ENCODE assay signal across 20 cellular contexts in the genomic region with DNA sequence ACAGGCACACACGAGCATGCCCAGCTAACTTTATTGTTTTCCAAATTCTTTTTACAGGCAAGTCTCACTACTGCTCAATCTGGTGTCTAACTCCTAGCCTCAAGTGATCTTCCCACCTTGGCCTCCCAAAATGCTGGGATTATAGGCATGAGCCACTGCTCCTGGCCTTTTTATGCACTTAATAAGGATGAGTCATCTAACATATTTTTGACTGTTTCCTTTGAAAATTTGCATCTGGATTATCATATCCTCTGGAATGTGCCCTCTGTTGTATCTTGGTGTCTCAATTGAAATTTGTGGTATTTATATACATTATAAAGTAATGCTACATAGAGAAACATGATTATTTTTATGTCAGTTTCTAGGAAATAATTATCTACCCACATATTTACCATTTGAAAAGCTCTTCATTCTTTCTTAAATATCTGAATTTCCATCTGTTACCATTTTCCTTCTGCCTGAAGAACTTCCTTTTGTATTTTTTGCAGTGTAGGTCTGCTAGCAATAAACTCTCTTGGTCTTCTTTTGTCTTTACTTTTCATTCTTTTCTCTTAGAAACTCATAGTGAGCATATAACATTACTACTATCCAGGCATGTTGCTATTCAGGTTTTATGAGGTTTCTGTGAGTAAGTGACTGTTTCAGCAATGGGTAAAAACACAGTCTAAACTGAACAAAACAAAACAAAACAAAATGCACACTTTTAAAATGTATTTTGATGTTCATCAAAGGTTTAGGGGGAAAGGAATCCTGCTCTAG. TPM values are rescaled to one million over a fixed set of nuclear protein-coding genes. Genes with fewer than 3 reads are reported as not detected.
A peak's percentile ranks its signal among the peaks of the same experiment; 100 is the strongest.
DNase-seq lines count a peak whose midpoint lies in the region; TF ChIP-seq lines count a peak whose summit lies in the region.
"Had no signal": no experiment of that assay in that cellular context is flagged by ENCODE, and none has a peak within 500 bp of the region (broad histone marks: within the 10 kb centered on the region; RNA-seq: fewer than 3 reads in every experiment).

No MANE protein-coding gene starts in this region.

- H3F3A ChIP-seq in GM23248 (ENCODE audit: insufficient read depth) = peaks cover 14% of the 10 kb centered on the region; the same call in 1 of the 2 replicates

- H3K36me3 ChIP-seq in GM23248 (ENCODE audit: low read depth) = no peaks in the 10 kb centered on the region
- no peaks in the 10 kb centered on the region for H3K36me3 ChIP-seq in MG63
- no peaks in the 10 kb centered on the region for H3K36me3 ChIP-seq in brain microvascular endothelial cell (replicated peaks)
- H3K36me3 ChIP-seq in esophagus squamous epithelium = no peaks in the 10 kb centered on the region
- H3K36me3 ChIP-seq: gastroesophageal sphincter, left lung, Peyer's patch, stomach had no signal

- H3K27me3 ChIP-seq in GM23248 (replicated peaks; ENCODE audit: insufficient read depth) (no peaks in the 10 kb centered on the region), MG63 (no peaks in the 10 kb centered on the region), brain microvascular endothelial cell (replicated peaks) (no peaks in the 10 kb centered on the region), esophagus squamous epithelium (no peaks in the 10 kb centered on the region)
- H3K27me3 ChIP-seq: gastroesophageal sphincter, left lung, Peyer's patch, stomach had no signal

- TF ChIP-seq POLR2A in esophagus squamous epithelium (IDR thresholded peaks at IDR 0.05) (no peak), erythroblast (IDR thresholded peaks at IDR 0.05; ENCODE audit: low read length) (no peak)

- peak overlapping the region; percentile 42 for H3K4me2 ChIP-seq in GM23248 (ENCODE audit: unreplicated experiment)

- H4K20me1 ChIP-seq in GM23248 (ENCODE audit: insufficient read depth) = no peaks in the 10 kb centered on the region

- H3K4me3 ChIP-seq in GM23248 = no peak overlapping the region
- H3K4me3 ChIP-seq in MG63 = no peak overlapping the region
- H3K4me3 ChIP-seq in brain microvascular endothelial cell (ENCODE audit: low read depth, low read length) = no peak overlapping the region
- H3K4me3 ChIP-seq in esophagus squamous epithelium = no peak overlapping the region
- H3K4me3 ChIP-seq: gastroesophageal sphincter, left lung, Peyer's patch, stomach had no signal

- in situ Hi-C loops in GM23248 (cut with MboI) (no loop called here), brain microvascular endothelial cell (cut with HindIII; ENCODE audit: low pct_ligation_motif_present, low sequenced_read_pairs) (no loop called here)

- no peak overlapping the region for H3K9ac ChIP-seq in GM23248

- H3K9me3 ChIP-seq in GM23248 (ENCODE audit: low read depth) (no peaks in the 10 kb centered on the region), MG63 (no peaks in the 10 kb centered on the region), esophagus squamous epithelium (no peaks in the 10 kb centered on the region)
- H3K9me3 ChIP-seq: gastroesophageal sphincter, left lung, Peyer's patch, stomach had no signal

- TF ChIP-seq CTCF in brain microvascular endothelial cell (IDR thresholded peaks at IDR 0.05; ENCODE audit: low read depth, low read length, missing control alignments) (no peak), esophagus squamous epithelium (IDR thresholded peaks at IDR 0.05) (no peak)

- no peak overlapping the region; the same call in 1 of the 2 replicates for H2AFZ ChIP-seq in GM23248

- intact Hi-C loops in esophagus squamous epithelium (cut with DNase I) = no loop called here

- no peaks in the 10 kb centered on the region for H3K79me2 ChIP-seq in GM23248 (ENCODE audit: insufficient read depth)

- DNase-seq in GM23248 = peak; percentile 46
- DNase-seq in MG63 = peak; percentile 18
- DNase-seq in brain microvascular endothelial cell = peak; percentile 37
- DNase-seq in iris pigment epithelial cell (ENCODE audit: low read depth) = peak; percentile 20
- no peak for DNase-seq in esophagus squamous epithelium (lab: John Stamatoyannopoulos, UW)
- DNase-seq in NCI-H1105 (lab: John Stamatoyannopoulos, UW) = no peak
- no peak for DNase-seq in erythroblast (lab: John Stamatoyannopoulos, UW)
- no peak for DNase-seq in H4 (ENCODE audit: low spot score)
- DNase-seq: activated CD8-positive, alpha-beta T cell treated with anti-CD3 and anti-CD28 coated beads, Interleukin-2, amount 10 ng/mL, durations not matched to agents 7 days and 5 days; central memory CD4-positive, alpha-beta T cell; effector CD4-positive, alpha-beta T cell; left lung; NCI-H1417; NCI-H2171; Peyer's patch; right cardiac atrium; stimulated activated CD4-positive, alpha-beta T cell treated with anti-CD3 and anti-CD28 coated beads, Interleukin-2, amount 100 ng/mL, for 24 hours; stomach had no signal

- H3K4me1 ChIP-seq in GM23248 (ENCODE audit: insufficient read depth) = peaks cover 12% of the 10 kb centered on the region
- no peaks in the 10 kb centered on the region for H3K4me1 ChIP-seq in esophagus squamous epithelium
- H3K4me1 ChIP-seq: gastroesophageal sphincter, left lung, Peyer's patch, stomach had no signal

- no peaks in the 10 kb centered on the region; the same call in 1 of the 2 replicates for H3K9me2 ChIP-seq in GM23248 (ENCODE audit: insufficient read depth)

- WGBS in GM23248 (ENCODE audit: low coverage in 1 of 2, low lambda C conversion rate in 2 of 2, missing lambda C conversion rate in 2 of 2), 2 experiments = 94 to 100% methylated on average over 1 of the region's 1 CpG
- 50 to 80% methylated on average over 1 of the region's 1 CpG for WGBS in esophagus squamous epithelium, 2 donors

- no peak overlapping the region for H3K27ac ChIP-seq in GM23248
- H3K27ac ChIP-seq in brain microvascular endothelial cell = no peak overlapping the region
- H3K27ac ChIP-seq in esophagus squamous epithelium = no peak overlapping the region
- H3K27ac ChIP-seq: gastroesophageal sphincter, left lung, Peyer's patch, stomach, VCaP had no signal

RNA-seq across cellular contexts. Expression of a gene that starts 52.8 kb away (rescaled TPM):
- 72.0 and 74.3 TPM in 2 replicates for total RNA-seq in GM23248 (2014; rRNA removed; shearing (Covaris generic))
- 76.1 and 92.4 TPM in 2 replicates for polyA plus RNA-seq in GM23248 (2016; fragmentation: Nextera tagmentation; extraction: Ambion mirVana)
- 93.4 and 124 TPM in 2 replicates for total RNA-seq in MG63 (2014; rRNA removed; shearing (Covaris generic); ENCODE audit: low replicate concordance)
- 100 to 1,000 TPM in 1 of 4 donors, 10 to 100 TPM in 3; 77.0 to 138 (median 90.1) TPM for total RNA-seq in esophagus squamous epithelium
- 122 and 143 TPM in 2 replicates for total RNA-seq in H4 (2014; rRNA removed; shearing (Covaris generic))

Comparison
In these comparisons a context has a peak if more than half of its experiments do, and no peak if none do; other contexts are left out.
1. DNase-seq: peak in GM23248 (single experiment), MG63 (single experiment), brain microvascular endothelial cell (single experiment) and iris pigment epithelial cell (single experiment); none in esophagus squamous epithelium (single experiment), NCI-H1105 (single experiment), erythroblast (0 of 2) and H4 (single experiment).